ENCODE assay signal across 9 cellular contexts in genomic region chrX:148381603-148382002, GRCh38.
DNase-seq lines count a peak whose midpoint lies in the region; ATAC-seq, FAIRE-seq and TF ChIP-seq lines count a peak whose summit lies in the region.
"Had no signal": no experiment of that assay in that cellular context is flagged by ENCODE, and none has a peak within 500 bp of the region (broad histone marks: within the 10 kb centered on the region; RNA-seq: fewer than 3 reads in every experiment).

No MANE protein-coding gene starts in this region.

- dilution Hi-C loops in mammary epithelial cell (cut with HindIII; ENCODE audit: low sequenced_read_pairs) = no loop called here

- H3K36me3 Mint-ChIP-seq in CD4-positive, CD25-positive, alpha-beta regulatory T cell = no peaks in the 10 kb centered on the region
- peaks cover 1% of the 10 kb centered on the region for H3K36me3 Mint-ChIP-seq in activated naive CD4-positive, alpha-beta T cell treated with anti-CD3 and anti-CD28 coated beads, Interleukin-2, amount 50 U/mL, for 24 hours

- no peak for FAIRE-seq in D721Med (lab: Jason Lieb, UNC)

- H3K79me2 ChIP-seq in mammary epithelial cell (ENCODE audit: insufficient read depth, low read length) = no peaks in the 10 kb centered on the region

- H3K27me3 ChIP-seq in CD4-positive, CD25-positive, alpha-beta regulatory T cell (ENCODE audit: control insufficient read depth, insufficient read depth, low read length) = no peaks in the 10 kb centered on the region
- no peaks in the 10 kb centered on the region for H3K27me3 ChIP-seq in mammary epithelial cell (ENCODE audit: insufficient read depth, low read length)

- no peaks in the 10 kb centered on the region for H3K36me3 ChIP-seq in CD4-positive, CD25-positive, alpha-beta regulatory T cell (ENCODE audit: control insufficient read depth, insufficient read depth, low read length)
- H3K36me3 ChIP-seq in mammary epithelial cell (ENCODE audit: insufficient read depth, low read length) = no peaks in the 10 kb centered on the region

- BruUV-seq in mammary epithelial cell (replicated peaks; lab: Mats Ljungman, UMichigan) = no TSS peak

- in situ Hi-C loops in mammary epithelial cell (cut with MboI; ENCODE audit: low sequenced_read_pairs in 2 of 2) = no loop called here

- TF ChIP-seq CTCF in D721Med (IDR thresholded peaks at IDR 0.05; ENCODE audit: insufficient read depth, missing control alignments) (no peak), mammary epithelial cell (conservative IDR thresholded peaks at IDR 0.05 in 1 of 2, IDR thresholded peaks at IDR 0.05 in 1 of 2; ENCODE audit: extremely low read depth in 1 of 2, insufficient read depth in 1 of 2, low read depth in 1 of 2, low read length in 2 of 2) (no peak)

- peak in 1 of 2 donors; percentile 50 for ATAC-seq in CD4-positive, CD25-positive, alpha-beta regulatory T cell (ENCODE audit: low read depth in 2 of 2)
- ATAC-seq in GM19438 (IDR thresholded peaks at IDR 0.05; ENCODE audit: low read depth, unreplicated experiment) = peak; percentile 28
- peak; percentile 29 for ATAC-seq in HG03139 (IDR thresholded peaks at IDR 0.05; ENCODE audit: unreplicated experiment)

- peak in 1 of 3 donors; percentile 58 for DNase-seq in CD4-positive, CD25-positive, alpha-beta regulatory T cell
- no peak for DNase-seq in NCI-H187 treated with DMSO at 0.1 percent for 48 hours (lab: John Stamatoyannopoulos, UW)
- no peak for DNase-seq in NCI-H1105 (lab: John Stamatoyannopoulos, UW)
- no peak for DNase-seq in D721Med (ENCODE audit: insufficient read length, low spot score)
- no peak for DNase-seq in mammary epithelial cell
- DNase-seq: NCI-H146 had no signal

- H3K4me1 Mint-ChIP-seq in CD4-positive, CD25-positive, alpha-beta regulatory T cell = peaks cover 6 to 33% (median 12%) of the 10 kb centered on the region in 4 donors
- peaks cover 28% of the 10 kb centered on the region for H3K4me1 Mint-ChIP-seq in activated naive CD4-positive, alpha-beta T cell treated with anti-CD3 and anti-CD28 coated beads, Interleukin-2, amount 50 U/mL, for 24 hours

- no peaks in the 10 kb centered on the region for H3K9me3 Mint-ChIP-seq in CD4-positive, CD25-positive, alpha-beta regulatory T cell
- H3K9me3 Mint-ChIP-seq in activated naive CD4-positive, alpha-beta T cell treated with anti-CD3 and anti-CD28 coated beads, Interleukin-2, amount 50 U/mL, for 24 hours = no peaks in the 10 kb centered on the region

- 69% methylated on average over 2 of the region's 2 CpGs for WGBS in mammary epithelial cell (ENCODE audit: low coverage, missing lambda C conversion rate)

- H3K4me3 Mint-ChIP-seq in CD4-positive, CD25-positive, alpha-beta regulatory T cell = peak overlapping the region; percentile 57 to 91 (median 89)
- peak overlapping the region; percentile 84 for H3K4me3 Mint-ChIP-seq in activated naive CD4-positive, alpha-beta T cell treated with anti-CD3 and anti-CD28 coated beads, Interleukin-2, amount 50 U/mL, for 24 hours

- no peak overlapping the region for H2AFZ ChIP-seq in mammary epithelial cell (ENCODE audit: low read depth, low read length)

- H3K4me3 ChIP-seq in CD4-positive, CD25-positive, alpha-beta regulatory T cell (ENCODE audit: low read depth, low read length) = peak overlapping the region; percentile 87
- H3K4me3 ChIP-seq in mammary epithelial cell (replicated peaks in 1 of 3; ENCODE audit: insufficient read depth in 1 of 3, low read depth in 2 of 3, low read length in 3 of 3) = no peak overlapping the region

- intact Hi-C loops in mammary epithelial cell (cut with micrococcal nuclease) = no loop called here

- CTCF ChIA-PET in mammary epithelial cell (lab: Charles Lee; ENCODE audit: low non-redundant PET) = no interaction called here

- peaks cover 19% of the 10 kb centered on the region for H3K4me1 ChIP-seq in CD4-positive, CD25-positive, alpha-beta regulatory T cell (ENCODE audit: control insufficient read depth, insufficient read depth, low read length, poor library complexity, severe bottlenecking)
- no peaks in the 10 kb centered on the region for H3K4me1 ChIP-seq in mammary epithelial cell (ENCODE audit: insufficient read depth, low read length)

- H3K9ac ChIP-seq in mammary epithelial cell (ENCODE audit: insufficient read depth, low read length) = no peak overlapping the region

- no peaks in the 10 kb centered on the region for H4K20me1 ChIP-seq in mammary epithelial cell (ENCODE audit: insufficient read depth, low read length)

- H3K27me3 Mint-ChIP-seq in CD4-positive, CD25-positive, alpha-beta regulatory T cell = no peaks in the 10 kb centered on the region
- H3K27me3 Mint-ChIP-seq in activated naive CD4-positive, alpha-beta T cell treated with anti-CD3 and anti-CD28 coated beads, Interleukin-2, amount 50 U/mL, for 24 hours = no peaks in the 10 kb centered on the region

- no peak overlapping the region for H3K4me2 ChIP-seq in mammary epithelial cell (ENCODE audit: insufficient read depth, low read depth, low read length)

- peak overlapping the region; percentile 72 for H3K27ac ChIP-seq in CD4-positive, CD25-positive, alpha-beta regulatory T cell (ENCODE audit: insufficient read depth, low read length, poor library complexity, severe bottlenecking)
- no peak overlapping the region for H3K27ac ChIP-seq in mammary epithelial cell (ENCODE audit: insufficient read depth, low read depth, low read length)

- no peaks in the 10 kb centered on the region for H3K9me3 ChIP-seq in CD4-positive, CD25-positive, alpha-beta regulatory T cell (ENCODE audit: control insufficient read depth in 2 of 2, low read length in 2 of 2)
- no peaks in the 10 kb centered on the region for H3K9me3 ChIP-seq in mammary epithelial cell (replicated peaks; ENCODE audit: insufficient read depth, low read length)

- H3K27ac Mint-ChIP-seq in CD4-positive, CD25-positive, alpha-beta regulatory T cell = peak overlapping the region; percentile 92 to 94 (median 93)
- H3K27ac Mint-ChIP-seq in activated naive CD4-positive, alpha-beta T cell treated with anti-CD3 and anti-CD28 coated beads, Interleukin-2, amount 50 U/mL, for 24 hours = peak overlapping the region; percentile 98
